ENCODE assay signal across 8 cellular contexts in genomic region chr5:44808435-44809214, GRCh38. TPM values are rescaled to one million over a fixed set of nuclear protein-coding genes. Genes with fewer than 3 reads are reported as not detected.
DNase-seq lines count a peak whose midpoint lies in the region; ATAC-seq lines count a peak whose summit lies in the region.

TSS of gene MRPS30 (plus strand) at chr5:44808947. CDS start at chr5:44808963, 16 bp downstream.

- H3K27me3 Mint-ChIP-seq in effector memory CD8-positive, alpha-beta T cell, result no peaks in the 10 kb centered on the region
- H3K27me3 Mint-ChIP-seq in memory B cell, result no peaks in the 10 kb centered on the region

- peak; percentile 96 for ATAC-seq in GM19468 (IDR thresholded peaks at IDR 0.05; ENCODE audit: extremely low read depth, unreplicated experiment)
- ATAC-seq in effector memory CD8-positive, alpha-beta T cell (replicated peaks), result peak; percentile 93
- peak; percentile 93 for ATAC-seq in memory B cell (ENCODE audit: low read depth)

- H3K4me3 Mint-ChIP-seq in effector memory CD8-positive, alpha-beta T cell, result peak within 1 kb of the TSS; percentile 96 to 97
- peak within 1 kb of the TSS; percentile 90 for H3K4me3 Mint-ChIP-seq in memory B cell

- no peaks in the 10 kb centered on the region for H3K9me3 Mint-ChIP-seq in effector memory CD8-positive, alpha-beta T cell
- H3K9me3 Mint-ChIP-seq in memory B cell, result no peaks in the 10 kb centered on the region

- peak within 1 kb of the TSS; percentile 94 to 96 for H3K27ac Mint-ChIP-seq in effector memory CD8-positive, alpha-beta T cell
- peak within 1 kb of the TSS; percentile 95 for H3K27ac Mint-ChIP-seq in memory B cell

- peaks cover 12 to 29% of the 10 kb centered on the region in 2 donors for H3K4me1 Mint-ChIP-seq in effector memory CD8-positive, alpha-beta T cell (ENCODE audit: low read depth in 2 of 2)
- H3K4me1 Mint-ChIP-seq in memory B cell, result peaks cover 13% of the 10 kb centered on the region

- peaks cover 41% of the 10 kb centered on the region for H3K36me3 Mint-ChIP-seq in effector memory CD8-positive, alpha-beta T cell (ENCODE audit: insufficient read depth)
- peaks cover under 1% of the 10 kb centered on the region for H3K36me3 Mint-ChIP-seq in memory B cell

- peak; percentile 94 for DNase-seq in COLO668 (lab: John Stamatoyannopoulos, UW; ENCODE audit: unreplicated experiment)
- DNase-seq in HT-29 (ENCODE audit: low spot score), result peak; percentile 100
- peak; percentile 99 to 100 for DNase-seq in NOMO-1 (lab: John Stamatoyannopoulos, UW; ENCODE audit: unreplicated experiment in 2 of 2)
- DNase-seq in activated CD8-positive, alpha-beta memory T cell treated with anti-CD3 and anti-CD28 coated beads for 4 hours (ENCODE audit: low read depth in 2 of 2), result peak; percentile 75 to 85
- peak; percentile 87 to 93 (median 88) for DNase-seq in effector memory CD8-positive, alpha-beta T cell
- DNase-seq in memory B cell (ENCODE audit: low spot score in 2 of 2), result peak; percentile 75 to 91
- DNase-seq in stimulated activated CD8-positive, alpha-beta memory T cell treated with anti-CD3 and anti-CD28 coated beads, Interleukin-12 subunit alpha, Interleukin-12 subunit beta, amount 100 ng/mL, for 4 hours (ENCODE audit: low read depth), result peak; percentile 74

RNA-seq across cellular contexts. Expression of gene MRPS30, which starts in this region (rescaled TPM):
- 161 and 168 TPM in 2 replicates for total RNA-seq in HT-29 (2014; rRNA removed; shearing (Covaris generic))

Comparison
In these comparisons a context has a peak if more than half of its experiments do, and no peak if none do; other contexts are left out.
1. Peak in every context shown above with its lines: DNase-seq and ATAC-seq.